ENCODE assay signal across 8 cellular contexts in genomic region chr1:32247983-32248889, GRCh38. TPM values are rescaled to one million over a fixed set of nuclear protein-coding genes. Genes with fewer than 3 reads are reported as not detected.
DNase-seq lines count a peak whose midpoint lies in the region; ATAC-seq and TF ChIP-seq lines count a peak whose summit lies in the region.

No MANE protein-coding gene starts in this region.

- intact Hi-C loops in dorsolateral prefrontal cortex (cut with DNase I) = no loop called here

- H3K4me3 ChIP-seq in dorsolateral prefrontal cortex (peak overlapping the region in 4 of 59 donors; percentile 1 to 21 (median 6)), lung (no peak overlapping the region)

- DNase-seq in AML-193 (lab: John Stamatoyannopoulos, UW) (peak; percentile 41 to 55), NCI-H2196 (lab: John Stamatoyannopoulos, UW; ENCODE audit: unreplicated experiment) (peak; percentile 90), dorsolateral prefrontal cortex (peak in 9 of 10 donors; percentile 11 to 57 (median 36)), lung (ENCODE audit: low spot score) (peak; percentile 84), cortex of kidney (lab: John Stamatoyannopoulos, UW) (no peak)
- DNase-seq in activated CD4-positive, alpha-beta T cell treated with anti-CD3 and anti-CD28 coated beads for 4 hours = peak; percentile 66 to 74
- peak; percentile 76 for DNase-seq in stimulated activated CD8-positive, alpha-beta memory T cell treated with anti-CD3 and anti-CD28 coated beads, Interleukin-15, amount 100 ng/mL, for 48 hours (ENCODE audit: low read depth in 2 of 2)

- H3K27ac ChIP-seq in dorsolateral prefrontal cortex = peak overlapping the region in 17 of 59 donors; percentile 4 to 60 (median 29)
- peak overlapping the region; percentile 17 to 79 for H3K27ac ChIP-seq in lung (ENCODE audit: low read depth in 1 of 2, low read length in 1 of 2)

- 6 to 8% methylated on average over 27 to 31 of the region's 31 CpGs for WGBS in lung, 2 donors

- H3K9me3 ChIP-seq in lung (ENCODE audit: control insufficient read depth in 2 of 2, insufficient read depth in 1 of 2, low read length in 1 of 2) = no peaks in the 10 kb centered on the region

- no peaks in the 10 kb centered on the region for H3K27me3 ChIP-seq in dorsolateral prefrontal cortex
- no peaks in the 10 kb centered on the region for H3K27me3 ChIP-seq in lung (ENCODE audit: control insufficient read depth, insufficient read depth)

- peaks cover 0 to 22% of the 10 kb centered on the region in 2 donors for H3K4me1 ChIP-seq in lung (ENCODE audit: control insufficient read depth in 2 of 2, insufficient read depth in 2 of 2, low read length in 2 of 2)

- ATAC-seq in GM21825 (IDR thresholded peaks at IDR 0.05; ENCODE audit: unreplicated experiment) (peak; percentile 27), lung (ENCODE audit: insufficient read depth, low FRiP score) (peak; percentile 83)

- no peaks in the 10 kb centered on the region for H3K36me3 ChIP-seq in lung (ENCODE audit: control insufficient read depth in 2 of 2, insufficient read depth in 2 of 2, low read length in 2 of 2)

- TF ChIP-seq CTCF in dorsolateral prefrontal cortex (IDR thresholded peaks at IDR 0.05 in 54 of 56, conservative IDR thresholded peaks at IDR 0.05 in 2 of 56; ENCODE audit: low read depth in 1 of 56, partially characterized antibody in 56 of 56) = peak; percentile 16 to 69 (median 49)
- TF ChIP-seq CTCF in lung (IDR thresholded peaks at IDR 0.05; ENCODE audit: control extremely low read depth, extremely low read depth) = peak; percentile 67

RNA-seq across cellular contexts. Expression of gene FAM167B, which starts 1.2 kb away (rescaled TPM):
- total RNA-seq in dorsolateral prefrontal cortex (1 to 10 TPM in 82 of 120 experiments, under 1 TPM in 21, not detected in 17; 0.54 to 8.7 (median 1.7) TPM), lung (1 to 10 TPM; 2.6 to 5.4 TPM)
- 10 to 100 TPM in 1 of 2 donors, 1 to 10 TPM in 1; 5.9 to 30.5 TPM for polyA plus RNA-seq in lung

RNA-seq across cellular contexts. Expression of gene LCK, which starts 2.8 kb away (rescaled TPM):
- total RNA-seq in dorsolateral prefrontal cortex (1 to 10 TPM in 5 of 120 experiments, under 1 TPM in 24, not detected in 91; 0.19 to 2.1 (median 0.52) TPM), lung (1 to 10 TPM; 3.5 to 8.9 TPM)
- polyA plus RNA-seq in lung = 1 to 10 TPM; 2.4 to 5.0 TPM

RNA-seq across cellular contexts. Expression of gene EIF3I, which starts 26.0 kb away (rescaled TPM):
- total RNA-seq in dorsolateral prefrontal cortex (100 to 1,000 TPM in 37 of 120 experiments, 10 to 100 TPM in 83; 71.7 to 128 (median 95.7) TPM), lung (100 to 1,000 TPM in 1 of 2 donors, 10 to 100 TPM in 1; 81.0 to 153 TPM)
- polyA plus RNA-seq in lung = 100 to 1,000 TPM; 218 to 255 TPM

RNA-seq across cellular contexts. Expression of gene TMEM234, which starts 26.1 kb away (rescaled TPM):
- total RNA-seq in dorsolateral prefrontal cortex (10 to 100 TPM; 16.0 to 39.7 (median 25.8) TPM), lung (10 to 100 TPM; 29.8 to 30.2 TPM)
- 10 to 100 TPM; 17.1 to 17.5 TPM for polyA plus RNA-seq in lung

RNA-seq across cellular contexts. Expression of gene DCDC2B, which starts 39.3 kb away (rescaled TPM):
- total RNA-seq in dorsolateral prefrontal cortex (under 1 TPM in 2 of 120 experiments, not detected in 118; 0.35 to 0.43 TPM), lung (1 to 10 TPM; 7.2 to 10.0 TPM)
- 1 to 10 TPM; 3.5 to 4.3 TPM for polyA plus RNA-seq in lung
